Comparison of ENCODE assay signal across 8 cellular contexts in the genomic region with DNA sequence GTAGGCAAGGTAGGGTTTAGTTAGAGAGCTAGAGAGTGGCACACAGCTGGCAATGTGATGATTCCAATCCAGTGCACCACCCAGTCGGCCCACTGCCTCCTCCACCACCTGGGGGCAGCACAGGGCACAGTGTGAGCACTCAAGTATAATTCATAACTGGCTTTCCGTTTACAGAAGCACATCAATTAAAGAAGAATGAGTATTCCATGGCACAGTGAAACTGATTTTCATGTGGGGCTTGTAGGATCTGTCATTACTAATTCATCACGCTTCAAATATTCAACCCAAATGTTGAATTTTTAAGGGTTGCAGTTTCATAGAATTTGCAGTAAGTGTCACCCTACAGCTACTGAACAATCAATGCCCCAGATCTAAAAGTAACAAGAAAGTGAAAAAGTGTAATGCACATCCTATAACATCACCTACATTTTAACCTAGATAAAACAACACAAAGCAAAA.
DNase-seq lines count a peak whose midpoint lies in the region; ATAC-seq and TF ChIP-seq lines count a peak whose summit lies in the region.

No MANE protein-coding gene starts in this region.

- no peak overlapping the region for H3K4me3 Mint-ChIP-seq in memory B cell

- no peaks in the 10 kb centered on the region for H3K36me3 Mint-ChIP-seq in memory B cell

- no peak for DNase-seq in AG09309 (ENCODE audit: low read depth)
- DNase-seq in NCI-H2227 (lab: John Stamatoyannopoulos, UW; ENCODE audit: unreplicated experiment): peak; percentile 44
- DNase-seq in activated CD4-positive, alpha-beta T cell treated with anti-CD3 and anti-CD28 coated beads, Interleukin-2, amount 50 U/mL, for 1 hour: peak; percentile 80
- DNase-seq in dermis microvascular lymphatic vessel endothelial cell (ENCODE audit: low read depth in 2 of 2): peak; percentile 24 to 55
- DNase-seq in memory B cell (ENCODE audit: low spot score in 2 of 2): peak; percentile 51 to 54
- peak; percentile 42 to 48 for DNase-seq in stimulated activated CD8-positive, alpha-beta memory T cell treated with anti-CD3 and anti-CD28 coated beads, Interleukin-15, amount 100 ng/mL, for 48 hours (ENCODE audit: low read depth in 2 of 2)

- H3K9me3 Mint-ChIP-seq in memory B cell: no peaks in the 10 kb centered on the region

- peak; percentile 93 for TF ChIP-seq CTCF in AG09309 (IDR thresholded peaks at IDR 0.05; ENCODE audit: control insufficient read depth, insufficient read depth, low read depth, low read length, missing control alignments)

- H3K27ac Mint-ChIP-seq in memory B cell: no peak overlapping the region

- H3K27me3 Mint-ChIP-seq in memory B cell: peaks cover 19% of the 10 kb centered on the region

- no peak overlapping the region for H3K4me3 ChIP-seq in AG09309 (ENCODE audit: control insufficient read depth, low read depth, low read length)

- peak; percentile 74 for ATAC-seq in GM18861 (IDR thresholded peaks at IDR 0.05; ENCODE audit: unreplicated experiment)
- peak; percentile 69 for ATAC-seq in HG03103 (IDR thresholded peaks at IDR 0.05; ENCODE audit: low read depth, unreplicated experiment)
- ATAC-seq in memory B cell (ENCODE audit: low read depth): peak; percentile 87

- H3K4me1 Mint-ChIP-seq in memory B cell: no peaks in the 10 kb centered on the region
